In genomic region chr17:76735006-76735405, GRCh38 we compare ENCODE assay signal across 8 cellular contexts. TPM values are rescaled to one million over a fixed set of nuclear protein-coding genes. Genes with fewer than 3 reads are reported as not detected.
A peak's percentile ranks its signal among the peaks of the same experiment; 100 is the strongest.
DNase-seq lines count a peak whose midpoint lies in the region; ATAC-seq and TF ChIP-seq lines count a peak whose summit lies in the region.

No MANE protein-coding gene starts in this region.

- H3K9me3 Mint-ChIP-seq in Calu3 (ENCODE audit: low read depth, unreplicated experiment) (no peaks in the 10 kb centered on the region), memory B cell (no peaks in the 10 kb centered on the region)

- ATAC-seq in memory B cell (ENCODE audit: low read depth) (no peak), HG03135 (IDR thresholded peaks at IDR 0.05; ENCODE audit: unreplicated experiment) (no peak), omental fat pad (ENCODE audit: low FRiP score) (no peak)

- in situ Hi-C loops in astrocyte of the spinal cord (cut with HindIII; ENCODE audit: low sequenced_read_pairs): no loop called here

- H3K27me3 Mint-ChIP-seq in Calu3 (ENCODE audit: unreplicated experiment) (no peaks in the 10 kb centered on the region), memory B cell (no peaks in the 10 kb centered on the region)

- H3K27ac Mint-ChIP-seq in Calu3 (ENCODE audit: unreplicated experiment) (peak overlapping the region; percentile 97), memory B cell (peak overlapping the region; percentile 99)

- peak overlapping the region; percentile 92 for H3K4me3 ChIP-seq in astrocyte of the spinal cord (ENCODE audit: low read depth, low read length)

- H3K4me3 Mint-ChIP-seq in Calu3 (ENCODE audit: low read depth, unreplicated experiment): peak overlapping the region; percentile 93
- H3K4me3 Mint-ChIP-seq in memory B cell: peak overlapping the region; percentile 89

- H3K36me3 ChIP-seq in KOPT-K1 (ENCODE audit: insufficient read depth, low read length): peaks cover 67% of the 10 kb centered on the region

- H3K9me3 ChIP-seq in KOPT-K1 (ENCODE audit: insufficient read depth, low read length, poor library complexity, severe bottlenecking): no peaks in the 10 kb centered on the region

- peaks cover 24% of the 10 kb centered on the region for H3K4me1 Mint-ChIP-seq in Calu3 (ENCODE audit: low read depth, unreplicated experiment)
- peaks cover 33% of the 10 kb centered on the region for H3K4me1 Mint-ChIP-seq in memory B cell

- CTCF ChIA-PET in Calu3 (lab: Charles Lee): no interaction called here

- TF ChIP-seq CTCF in Calu3 (IDR thresholded peaks at IDR 0.05; ENCODE audit: unreplicated experiment): no peak
- TF ChIP-seq CTCF in astrocyte of the spinal cord (IDR thresholded peaks at IDR 0.05; ENCODE audit: low read depth, low read length): no peak
- no peak for TF ChIP-seq CTCF in omental fat pad (IDR thresholded peaks at IDR 0.05)

- peaks cover 86% of the 10 kb centered on the region for H3K36me3 Mint-ChIP-seq in Calu3 (ENCODE audit: insufficient read depth, unreplicated experiment)
- H3K36me3 Mint-ChIP-seq in memory B cell: peaks cover 23% of the 10 kb centered on the region

- BruUV-seq in Calu3 (replicated peaks; lab: Mats Ljungman, UMichigan): no TSS peak

- DNase-seq in Calu3: no peak
- peak; percentile 54 for DNase-seq in astrocyte of the spinal cord (ENCODE audit: low read depth, low spot score)
- no peak for DNase-seq in memory B cell (ENCODE audit: low spot score in 2 of 2)
- DNase-seq in DMS153 (lab: John Stamatoyannopoulos, UW): no peak
- no peak for DNase-seq in SK-N-DZ (ENCODE audit: low spot score)
- no peak for DNase-seq in omental fat pad (ENCODE audit: low spot score)

- intact Hi-C loops in Calu3 (cut with micrococcal nuclease; ENCODE audit: unreplicated experiment): no loop called here

- peak overlapping the region; percentile 97 for H3K27ac ChIP-seq in KOPT-K1 (ENCODE audit: low read depth, low read length, poor library complexity, severe bottlenecking)

RNA-seq across cellular contexts. Expression of gene SRSF2, which starts 2.1 kb away (rescaled TPM):
- total RNA-seq in Calu3 (2022) (238 and 241 TPM in 2 replicates), omental fat pad (100 to 1,000 TPM; 208 to 463 (median 244) TPM)
- 618 and 705 TPM in 2 replicates for polyA plus RNA-seq in SK-N-DZ (2014; cell fraction: cytosol; rRNA removed)
- 1,335 and 1,788 TPM in 2 replicates for polyA plus RNA-seq in SK-N-DZ (2014; cell fraction: nucleus; rRNA removed)

RNA-seq across cellular contexts. Expression of gene MFSD11, which starts 2.9 kb away (rescaled TPM):
- total RNA-seq in Calu3 (2022): 21.4 and 23.9 TPM in 2 replicates
- 33.1 and 35.2 TPM in 2 replicates for polyA plus RNA-seq in SK-N-DZ (2014; cell fraction: cytosol; rRNA removed)
- 48.5 and 64.6 TPM in 2 replicates for polyA plus RNA-seq in SK-N-DZ (2014; cell fraction: nucleus; rRNA removed)
- 10 to 100 TPM; 17.9 to 38.9 (median 26.3) TPM for total RNA-seq in omental fat pad

RNA-seq across cellular contexts. Expression of gene METTL23, which starts 8.4 kb away (rescaled TPM):
- total RNA-seq in Calu3 (2022) (56.1 and 58.1 TPM in 2 replicates), omental fat pad (10 to 100 TPM; 13.6 to 30.2 (median 26.9) TPM)
- polyA plus RNA-seq in SK-N-DZ (2014; cell fraction: cytosol; rRNA removed): 54.4 and 64.0 TPM in 2 replicates
- polyA plus RNA-seq in SK-N-DZ (2014; cell fraction: nucleus; rRNA removed): 69.4 and 78.4 TPM in 2 replicates

RNA-seq across cellular contexts. Expression of gene JMJD6, which starts 8.6 kb away (rescaled TPM):
- total RNA-seq in Calu3 (2022) (60.8 and 62.1 TPM in 2 replicates), omental fat pad (10 to 100 TPM; 17.7 to 40.4 (median 30.4) TPM)
- polyA plus RNA-seq in SK-N-DZ (2014; cell fraction: cytosol; rRNA removed): 31.5 and 37.4 TPM in 2 replicates
- polyA plus RNA-seq in SK-N-DZ (2014; cell fraction: nucleus; rRNA removed): 28.4 and 34.2 TPM in 2 replicates

RNA-seq across cellular contexts. Expression of gene MXRA7, which starts 24.2 kb away (rescaled TPM):
- total RNA-seq in Calu3 (2022) (6.5 and 9.9 TPM in 2 replicates), omental fat pad (100 to 1,000 TPM; 150 to 231 (median 194) TPM)
- 164 and 175 TPM in 2 replicates for polyA plus RNA-seq in SK-N-DZ (2014; cell fraction: cytosol; rRNA removed)
- 91.7 and 100 TPM in 2 replicates for polyA plus RNA-seq in SK-N-DZ (2014; cell fraction: nucleus; rRNA removed)
